In the genomic region with DNA sequence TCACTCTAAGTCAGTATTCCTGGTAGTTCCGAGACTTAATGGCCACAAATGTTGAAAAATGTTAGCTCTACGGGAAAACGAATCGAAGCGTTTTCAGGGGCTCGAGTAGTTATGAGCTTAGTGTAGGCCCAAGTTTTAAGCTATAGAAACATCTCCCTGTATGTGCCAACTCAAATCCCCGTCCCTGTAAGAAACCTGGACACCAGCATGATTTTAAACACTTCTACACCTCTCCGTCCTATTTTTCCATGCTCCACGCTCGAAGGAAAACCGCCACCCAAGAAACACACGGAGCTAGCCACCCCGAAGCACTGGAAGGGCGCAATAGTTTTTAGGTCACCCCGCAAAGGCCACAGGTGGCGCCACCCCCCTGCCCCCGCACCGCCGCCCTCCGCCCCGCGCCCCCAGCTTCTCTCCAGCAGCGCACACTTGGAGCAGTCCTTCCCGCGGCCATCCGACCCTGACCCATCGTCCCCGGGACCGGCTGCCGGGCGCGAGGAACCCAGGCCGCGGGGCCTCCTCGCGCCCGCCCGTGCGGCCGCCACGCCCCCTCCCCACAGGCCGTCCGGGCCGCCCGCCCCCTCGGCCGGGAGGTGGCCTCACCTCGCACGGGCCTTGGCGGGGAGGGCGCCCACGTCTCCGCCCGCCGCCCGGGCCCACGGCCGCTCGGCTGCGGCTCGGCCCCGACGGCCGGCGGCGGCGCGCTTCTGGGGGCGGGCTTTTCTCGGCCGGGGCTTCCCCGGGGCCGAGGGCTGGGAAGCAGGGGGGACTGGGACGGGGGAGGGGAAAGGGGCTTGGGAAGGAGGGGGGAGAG, we compare ENCODE assay signal across 8 cellular contexts. TPM values are rescaled to one million over a fixed set of nuclear protein-coding genes. Genes with fewer than 3 reads are reported as not detected.
DNase-seq lines count a peak whose midpoint lies in the region; ATAC-seq, FAIRE-seq and TF ChIP-seq lines count a peak whose summit lies in the region.

No MANE protein-coding gene starts in this region.

- no peaks in the 10 kb centered on the region for H3K9me3 ChIP-seq in keratinocyte (ENCODE audit: control insufficient read depth, low read depth, low read length)

- H3K27ac ChIP-seq in RWPE1 (peak overlapping the region; percentile 90), keratinocyte (ENCODE audit: control insufficient read depth, insufficient read depth, low read length) (peak overlapping the region; percentile 93)

- no peaks in the 10 kb centered on the region for H3K27me3 ChIP-seq in keratinocyte (ENCODE audit: control insufficient read depth, extremely low read depth, insufficient read depth, low read length)

- peak overlapping the region; percentile 100 for H3K4me2 ChIP-seq in keratinocyte (ENCODE audit: control insufficient read depth, extremely low read depth, insufficient read depth, low read depth, low read length)

- peaks cover 9% of the 10 kb centered on the region for H3K4me1 ChIP-seq in keratinocyte (ENCODE audit: control insufficient read depth, extremely low read depth, insufficient read depth, low read length)

- dilution Hi-C loops in keratinocyte (cut with MboI; ENCODE audit: extremely low pct_ligation_motif_present, low sequenced_read_pairs) = no loop called here

- TF ChIP-seq CTCF in RWPE1 (conservative IDR thresholded peaks at IDR 0.05; ENCODE audit: low read depth) = 0 out of 2 replicates have a peak, but pooled peaks have one; percentile 7
- peak in 1 of 3 experiments; percentile 13 for TF ChIP-seq CTCF in keratinocyte (optimal IDR thresholded peaks at IDR 0.05 in 1 of 3, IDR thresholded peaks at IDR 0.05 in 1 of 3, conservative IDR thresholded peaks at IDR 0.05 in 1 of 3; ENCODE audit: extremely low read depth in 1 of 3, insufficient read depth in 2 of 3, low read length in 3 of 3)

- peak; percentile 59 for ATAC-seq in HG03280 (IDR thresholded peaks at IDR 0.05; ENCODE audit: unreplicated experiment)

- no peaks in the 10 kb centered on the region for H4K20me1 ChIP-seq in keratinocyte (ENCODE audit: control insufficient read depth, extremely low read depth, insufficient read depth, low read length)

- DNase-seq in COR-L47 (lab: John Stamatoyannopoulos, UW) (peak; percentile 64), GM19239 (ENCODE audit: insufficient read length, low spot score) (peak; percentile 17), RWPE1 (ENCODE audit: low spot score) (peak; percentile 7), brain pericyte (ENCODE audit: low read depth, low spot score) (peak; percentile 17), keratinocyte (ENCODE audit: low read depth, low spot score) (no peak), NCI-H526 (lab: John Stamatoyannopoulos, UW) (no peak)
- peak; percentile 36 for DNase-seq in stimulated activated CD8-positive, alpha-beta memory T cell treated with anti-CD3 and anti-CD28 coated beads, Interleukin-4, amount 100 ng/mL, for 24 hours (ENCODE audit: low read depth)

- peak; percentile 21 for FAIRE-seq in GM19239 (lab: Jason Lieb, UNC)
- FAIRE-seq in keratinocyte (lab: Jason Lieb, UNC) = no peak

- H3K9me1 ChIP-seq in keratinocyte (ENCODE audit: control insufficient read depth, extremely low read depth, insufficient read depth, low read length) = no peaks in the 10 kb centered on the region

- peaks cover 0 to 9% of the 10 kb centered on the region in 2 experiments for H3K36me3 ChIP-seq in keratinocyte (ENCODE audit: control insufficient read depth in 2 of 2, extremely low read depth in 1 of 2, insufficient read depth in 2 of 2, low read length in 2 of 2)

- H3K79me2 ChIP-seq in keratinocyte (ENCODE audit: control insufficient read depth, insufficient read depth, low read length) = peaks cover 31% of the 10 kb centered on the region

- peak overlapping the region; percentile 7 for H2AFZ ChIP-seq in keratinocyte (ENCODE audit: control insufficient read depth, low read length)

- peak overlapping the region; percentile 57 to 95 (median 78) for H3K4me3 ChIP-seq in keratinocyte (ENCODE audit: control insufficient read depth in 2 of 3, extremely low read depth in 1 of 3, insufficient read depth in 2 of 3, low read depth in 1 of 3, low read length in 3 of 3)

- POLR2A ChIA-PET in RWPE1 (lab: Yijun Ruan, JAX; ENCODE audit: low non-redundant PET) = no interaction called here

- CTCF ChIA-PET in RWPE1 (lab: Yijun Ruan, JAX) = interaction anchor here (0.5 to 0.7 kb wide), 2 partner anchors 12 to 79 kb away, joined by 3 to 4 read pairs; no protein-coding TSS in a partner anchor

- peak overlapping the region; percentile 93 for H3K9ac ChIP-seq in keratinocyte (ENCODE audit: control insufficient read depth, extremely low read depth, insufficient read depth, low read length)

RNA-seq across cellular contexts. Expression of a gene that starts 0.5 kb away (rescaled TPM):
- polyA plus RNA-seq in keratinocyte = 8.1 to 13.4 TPM (median 11.1 TPM) in 3 replicates
- polyA plus RNA-seq in keratinocyte (2011; ENCODE audit: low read depth) = 44.9 TPM
- 10.0 and 11.3 TPM in 2 replicates for polyA plus RNA-seq in keratinocyte (2011; cell fraction: cytosol; rRNA removed)
- polyA plus RNA-seq in keratinocyte (2011; cell fraction: nucleus; rRNA removed) = 26.4 and 29.7 TPM in 2 replicates
- 12.0 and 16.2 TPM in 2 replicates for polyA plus RNA-seq in keratinocyte (2012; ENCODE audit: low replicate concordance)
- 8.8 to 52.5 TPM (median 15.2 TPM) in 3 replicates for polyA minus RNA-seq in keratinocyte
- polyA minus RNA-seq in keratinocyte (2011; cell fraction: cytosol; rRNA and poly(A)+ RNA removed) = 12.3 TPM
- 10.1 and 28.3 TPM in 2 replicates for polyA minus RNA-seq in keratinocyte (2011; cell fraction: nucleus; rRNA and poly(A)+ RNA removed)

RNA-seq across cellular contexts. Expression of a gene that starts 4.3 kb away (rescaled TPM):
- polyA plus RNA-seq in keratinocyte = 0.04 TPM in 1 of 3 replicates, not detected in the others
- polyA plus RNA-seq in keratinocyte (2011; ENCODE audit: low read depth) = not detected
- 0.04 TPM in 1 of 2 replicates, not detected in the other for polyA plus RNA-seq in keratinocyte (2011; cell fraction: cytosol; rRNA removed)
- not detected in 2 replicates for polyA plus RNA-seq in keratinocyte (2011; cell fraction: nucleus; rRNA removed)
- not detected in 2 replicates for polyA plus RNA-seq in keratinocyte (2012; ENCODE audit: low replicate concordance)
- not detected in 3 replicates for polyA minus RNA-seq in keratinocyte
- polyA minus RNA-seq in keratinocyte (2011; cell fraction: cytosol; rRNA and poly(A)+ RNA removed) = not detected
- not detected in 2 replicates for polyA minus RNA-seq in keratinocyte (2011; cell fraction: nucleus; rRNA and poly(A)+ RNA removed)

RNA-seq across cellular contexts. Expression of a gene that starts 24.8 kb away (rescaled TPM):
- not detected in 3 replicates for polyA plus RNA-seq in keratinocyte
- not detected for polyA plus RNA-seq in keratinocyte (2011; ENCODE audit: low read depth)
- not detected in 2 replicates for polyA plus RNA-seq in keratinocyte (2011; cell fraction: cytosol; rRNA removed)
- polyA plus RNA-seq in keratinocyte (2011; cell fraction: nucleus; rRNA removed) = 0.48 TPM in 1 of 2 replicates, not detected in the other
- polyA plus RNA-seq in keratinocyte (2012; ENCODE audit: low replicate concordance) = 0.15 and 0.17 TPM in 2 replicates
- not detected in 3 replicates for polyA minus RNA-seq in keratinocyte
- polyA minus RNA-seq in keratinocyte (2011; cell fraction: cytosol; rRNA and poly(A)+ RNA removed) = not detected
- not detected in 2 replicates for polyA minus RNA-seq in keratinocyte (2011; cell fraction: nucleus; rRNA and poly(A)+ RNA removed)

RNA-seq across cellular contexts. Expression of a gene that starts 29.3 kb away (rescaled TPM):
- polyA plus RNA-seq in keratinocyte = 1.0 to 1.4 TPM (median 1.2 TPM) in 3 replicates
- polyA plus RNA-seq in keratinocyte (2011; ENCODE audit: low read depth) = not detected
- polyA plus RNA-seq in keratinocyte (2011; cell fraction: cytosol; rRNA removed) = 0.17 and 0.70 TPM in 2 replicates
- polyA plus RNA-seq in keratinocyte (2011; cell fraction: nucleus; rRNA removed) = 1.1 and 3.4 TPM in 2 replicates
- 0.07 and 2.9 TPM in 2 replicates for polyA plus RNA-seq in keratinocyte (2012; ENCODE audit: low replicate concordance)
- polyA minus RNA-seq in keratinocyte = 0.49 to 8.1 TPM (median 2.0 TPM) in 3 replicates
- not detected for polyA minus RNA-seq in keratinocyte (2011; cell fraction: cytosol; rRNA and poly(A)+ RNA removed)
- 0.21 and 1.4 TPM in 2 replicates for polyA minus RNA-seq in keratinocyte (2011; cell fraction: nucleus; rRNA and poly(A)+ RNA removed)

RNA-seq across cellular contexts. Expression of a gene that starts 49.3 kb away (rescaled TPM):
- 0.15 TPM in 1 of 3 replicates, not detected in the others for polyA plus RNA-seq in keratinocyte
- polyA plus RNA-seq in keratinocyte (2011; ENCODE audit: low read depth) = not detected
- not detected in 2 replicates for polyA plus RNA-seq in keratinocyte (2011; cell fraction: cytosol; rRNA removed)
- not detected in 2 replicates for polyA plus RNA-seq in keratinocyte (2011; cell fraction: nucleus; rRNA removed)
- not detected in 2 replicates for polyA plus RNA-seq in keratinocyte (2012; ENCODE audit: low replicate concordance)
- not detected in 3 replicates for polyA minus RNA-seq in keratinocyte
- not detected for polyA minus RNA-seq in keratinocyte (2011; cell fraction: cytosol; rRNA and poly(A)+ RNA removed)
- not detected in 2 replicates for polyA minus RNA-seq in keratinocyte (2011; cell fraction: nucleus; rRNA and poly(A)+ RNA removed)

Comparison
In these comparisons a context has a peak if more than half of its experiments do, and no peak if none do; other contexts are left out.
1. DNase-seq: peak in COR-L47 (single experiment), GM19239 (single experiment), RWPE1 (single experiment), brain pericyte (single experiment) and stimulated activated CD8-positive, alpha-beta memory T cell treated with anti-CD3 and anti-CD28 coated beads, Interleukin-4, amount 100 ng/mL, for 24 hours (single experiment); none in keratinocyte (single experiment) and NCI-H526 (0 of 2).